1 cellular context compared by ENCODE assay signal in the genomic region with DNA sequence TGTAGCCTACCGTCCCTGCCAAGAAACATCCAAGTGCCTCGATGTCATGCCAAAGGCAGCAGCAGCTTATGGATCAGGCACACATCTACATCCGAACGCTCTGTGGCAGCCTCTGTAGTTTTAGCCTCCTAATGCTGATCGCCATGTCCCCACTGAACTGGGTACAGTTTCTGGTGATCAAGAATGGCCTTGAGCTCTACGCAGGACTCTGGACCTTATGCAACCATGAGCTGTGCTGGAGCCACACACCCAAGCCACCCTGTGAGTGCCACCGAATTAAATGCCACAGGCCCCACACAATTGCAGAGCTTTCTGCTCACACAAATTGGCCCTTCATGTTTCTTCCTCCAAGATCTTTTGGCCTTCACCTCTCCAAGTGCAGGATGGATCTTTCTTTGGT.
A peak's percentile ranks its signal among the peaks of the same experiment; 100 is the strongest.
TF ChIP-seq lines count a peak whose summit lies in the region.

No MANE protein-coding gene starts in this region.

TF ChIP-seq in HepG2, 621 proteins besides CTCF, POLR2A, EP300 and RAD21 (continued from another document and continues in another):
- TF ChIP-seq, protein P1, sequence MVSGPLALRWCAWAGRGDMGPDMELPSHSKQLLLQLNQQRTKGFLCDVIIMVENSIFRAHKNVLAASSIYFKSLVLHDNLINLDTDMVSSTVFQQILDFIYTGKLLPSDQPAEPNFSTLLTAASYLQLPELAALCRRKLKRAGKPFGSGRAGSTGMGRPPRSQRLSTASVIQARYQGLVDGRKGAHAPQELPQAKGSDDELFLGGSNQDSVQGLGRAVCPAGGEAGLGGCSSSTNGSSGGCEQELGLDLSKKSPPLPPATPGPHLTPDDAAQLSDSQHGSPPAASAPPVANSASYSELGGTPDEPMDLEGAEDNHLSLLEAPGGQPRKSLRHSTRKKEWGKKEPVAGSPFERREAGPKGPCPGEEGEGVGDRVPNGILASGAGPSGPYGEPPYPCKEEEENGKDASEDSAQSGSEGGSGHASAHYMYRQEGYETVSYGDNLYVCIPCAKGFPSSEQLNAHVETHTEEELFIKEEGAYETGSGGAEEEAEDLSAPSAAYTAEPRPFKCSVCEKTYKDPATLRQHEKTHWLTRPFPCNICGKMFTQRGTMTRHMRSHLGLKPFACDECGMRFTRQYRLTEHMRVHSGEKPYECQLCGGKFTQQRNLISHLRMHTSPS (CRISPR knock-in tag; IDR thresholded peaks at IDR 0.05; ENCODE audit: low read depth): peak; percentile 26; the same call in 1 of the 2 replicates
- TF ChIP-seq, protein P2, sequence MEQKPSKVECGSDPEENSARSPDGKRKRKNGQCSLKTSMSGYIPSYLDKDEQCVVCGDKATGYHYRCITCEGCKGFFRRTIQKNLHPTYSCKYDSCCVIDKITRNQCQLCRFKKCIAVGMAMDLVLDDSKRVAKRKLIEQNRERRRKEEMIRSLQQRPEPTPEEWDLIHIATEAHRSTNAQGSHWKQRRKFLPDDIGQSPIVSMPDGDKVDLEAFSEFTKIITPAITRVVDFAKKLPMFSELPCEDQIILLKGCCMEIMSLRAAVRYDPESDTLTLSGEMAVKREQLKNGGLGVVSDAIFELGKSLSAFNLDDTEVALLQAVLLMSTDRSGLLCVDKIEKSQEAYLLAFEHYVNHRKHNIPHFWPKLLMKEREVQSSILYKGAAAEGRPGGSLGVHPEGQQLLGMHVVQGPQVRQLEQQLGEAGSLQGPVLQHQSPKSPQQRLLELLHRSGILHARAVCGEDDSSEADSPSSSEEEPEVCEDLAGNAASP (CRISPR knock-in tag; IDR thresholded peaks at IDR 0.05; ENCODE audit: borderline replicate concordance): no peak
- TF ChIP-seq KMT2A (CRISPR knock-in tag; IDR thresholded peaks at IDR 0.05): no peak
- TF ChIP-seq RCOR2 (CRISPR knock-in tag; IDR thresholded peaks at IDR 0.05): no peak
- TF ChIP-seq HOXA3 (CRISPR knock-in tag; IDR thresholded peaks at IDR 0.05): peak; percentile 55; the same call in 1 of the 2 replicates
- no peak for TF ChIP-seq ZNF251 (CRISPR knock-in tag; IDR thresholded peaks at IDR 0.05)
- TF ChIP-seq RBAK (CRISPR knock-in tag; IDR thresholded peaks at IDR 0.05): no peak
- no peak for TF ChIP-seq KLF12 (CRISPR knock-in tag; IDR thresholded peaks at IDR 0.05; ENCODE audit: borderline replicate concordance)
- TF ChIP-seq FOXK1 (CRISPR knock-in tag; IDR thresholded peaks at IDR 0.05; ENCODE audit: borderline replicate concordance, low read depth): no peak
- TF ChIP-seq ZKSCAN8 (CRISPR knock-in tag; IDR thresholded peaks at IDR 0.05; ENCODE audit: borderline replicate concordance): no peak
- TF ChIP-seq SOX13 (IDR thresholded peaks at IDR 0.05): no peak
- 0 out of 4 replicates have a peak, but pooled peaks of 1 of the 2 experiments have one; percentile 30 for TF ChIP-seq SOX13 (CRISPR knock-in tag; conservative IDR thresholded peaks at IDR 0.05 in 1 of 2, IDR thresholded peaks at IDR 0.05 in 1 of 2)
- no peak for TF ChIP-seq ZNF441 (CRISPR knock-in tag; IDR thresholded peaks at IDR 0.05; ENCODE audit: borderline replicate concordance)
- peak; percentile 39; the same call in 1 of the 2 replicates for TF ChIP-seq HMG20A (CRISPR knock-in tag; IDR thresholded peaks at IDR 0.05; ENCODE audit: borderline replicate concordance)
- TF ChIP-seq, protein P3, sequence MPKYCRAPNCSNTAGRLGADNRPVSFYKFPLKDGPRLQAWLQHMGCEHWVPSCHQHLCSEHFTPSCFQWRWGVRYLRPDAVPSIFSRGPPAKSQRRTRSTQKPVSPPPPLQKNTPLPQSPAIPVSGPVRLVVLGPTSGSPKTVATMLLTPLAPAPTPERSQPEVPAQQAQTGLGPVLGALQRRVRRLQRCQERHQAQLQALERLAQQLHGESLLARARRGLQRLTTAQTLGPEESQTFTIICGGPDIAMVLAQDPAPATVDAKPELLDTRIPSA (CRISPR knock-in tag; IDR thresholded peaks at IDR 0.05; ENCODE audit: borderline replicate concordance): no peak
- no peak for TF ChIP-seq CBFB (CRISPR knock-in tag; IDR thresholded peaks at IDR 0.05)
- TF ChIP-seq TARDBP (CRISPR knock-in tag; IDR thresholded peaks at IDR 0.05): no peak
- TF ChIP-seq PRMT3 (CRISPR knock-in tag; IDR thresholded peaks at IDR 0.05; ENCODE audit: borderline replicate concordance, low read depth): no peak
- TF ChIP-seq, protein P4, sequence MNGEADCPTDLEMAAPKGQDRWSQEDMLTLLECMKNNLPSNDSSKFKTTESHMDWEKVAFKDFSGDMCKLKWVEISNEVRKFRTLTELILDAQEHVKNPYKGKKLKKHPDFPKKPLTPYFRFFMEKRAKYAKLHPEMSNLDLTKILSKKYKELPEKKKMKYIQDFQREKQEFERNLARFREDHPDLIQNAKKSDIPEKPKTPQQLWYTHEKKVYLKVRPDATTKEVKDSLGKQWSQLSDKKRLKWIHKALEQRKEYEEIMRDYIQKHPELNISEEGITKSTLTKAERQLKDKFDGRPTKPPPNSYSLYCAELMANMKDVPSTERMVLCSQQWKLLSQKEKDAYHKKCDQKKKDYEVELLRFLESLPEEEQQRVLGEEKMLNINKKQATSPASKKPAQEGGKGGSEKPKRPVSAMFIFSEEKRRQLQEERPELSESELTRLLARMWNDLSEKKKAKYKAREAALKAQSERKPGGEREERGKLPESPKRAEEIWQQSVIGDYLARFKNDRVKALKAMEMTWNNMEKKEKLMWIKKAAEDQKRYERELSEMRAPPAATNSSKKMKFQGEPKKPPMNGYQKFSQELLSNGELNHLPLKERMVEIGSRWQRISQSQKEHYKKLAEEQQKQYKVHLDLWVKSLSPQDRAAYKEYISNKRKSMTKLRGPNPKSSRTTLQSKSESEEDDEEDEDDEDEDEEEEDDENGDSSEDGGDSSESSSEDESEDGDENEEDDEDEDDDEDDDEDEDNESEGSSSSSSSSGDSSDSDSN (CRISPR knock-in tag; IDR thresholded peaks at IDR 0.05): no peak
- TF ChIP-seq ERF (CRISPR knock-in tag; IDR thresholded peaks at IDR 0.05): 0 out of 2 replicates have a peak, but pooled peaks have one; percentile 20
- TF ChIP-seq TMF1 (CRISPR knock-in tag; IDR thresholded peaks at IDR 0.05; ENCODE audit: low read depth): no peak
- TF ChIP-seq DMAP1 (CRISPR knock-in tag; IDR thresholded peaks at IDR 0.05): no peak
- TF ChIP-seq FOSL1 (CRISPR knock-in tag; IDR thresholded peaks at IDR 0.05; ENCODE audit: borderline replicate concordance): no peak
- TF ChIP-seq RXRB (CRISPR knock-in tag; IDR thresholded peaks at IDR 0.05; ENCODE audit: borderline replicate concordance): peak; percentile 60
- TF ChIP-seq, protein P5, sequence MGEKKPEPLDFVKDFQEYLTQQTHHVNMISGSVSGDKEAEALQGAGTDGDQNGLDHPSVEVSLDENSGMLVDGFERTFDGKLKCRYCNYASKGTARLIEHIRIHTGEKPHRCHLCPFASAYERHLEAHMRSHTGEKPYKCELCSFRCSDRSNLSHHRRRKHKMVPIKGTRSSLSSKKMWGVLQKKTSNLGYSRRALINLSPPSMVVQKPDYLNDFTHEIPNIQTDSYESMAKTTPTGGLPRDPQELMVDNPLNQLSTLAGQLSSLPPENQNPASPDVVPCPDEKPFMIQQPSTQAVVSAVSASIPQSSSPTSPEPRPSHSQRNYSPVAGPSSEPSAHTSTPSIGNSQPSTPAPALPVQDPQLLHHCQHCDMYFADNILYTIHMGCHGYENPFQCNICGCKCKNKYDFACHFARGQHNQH (CRISPR knock-in tag; IDR thresholded peaks at IDR 0.05): 0 out of 2 replicates have a peak, but pooled peaks have one; percentile 24
- TF ChIP-seq, protein P6, sequence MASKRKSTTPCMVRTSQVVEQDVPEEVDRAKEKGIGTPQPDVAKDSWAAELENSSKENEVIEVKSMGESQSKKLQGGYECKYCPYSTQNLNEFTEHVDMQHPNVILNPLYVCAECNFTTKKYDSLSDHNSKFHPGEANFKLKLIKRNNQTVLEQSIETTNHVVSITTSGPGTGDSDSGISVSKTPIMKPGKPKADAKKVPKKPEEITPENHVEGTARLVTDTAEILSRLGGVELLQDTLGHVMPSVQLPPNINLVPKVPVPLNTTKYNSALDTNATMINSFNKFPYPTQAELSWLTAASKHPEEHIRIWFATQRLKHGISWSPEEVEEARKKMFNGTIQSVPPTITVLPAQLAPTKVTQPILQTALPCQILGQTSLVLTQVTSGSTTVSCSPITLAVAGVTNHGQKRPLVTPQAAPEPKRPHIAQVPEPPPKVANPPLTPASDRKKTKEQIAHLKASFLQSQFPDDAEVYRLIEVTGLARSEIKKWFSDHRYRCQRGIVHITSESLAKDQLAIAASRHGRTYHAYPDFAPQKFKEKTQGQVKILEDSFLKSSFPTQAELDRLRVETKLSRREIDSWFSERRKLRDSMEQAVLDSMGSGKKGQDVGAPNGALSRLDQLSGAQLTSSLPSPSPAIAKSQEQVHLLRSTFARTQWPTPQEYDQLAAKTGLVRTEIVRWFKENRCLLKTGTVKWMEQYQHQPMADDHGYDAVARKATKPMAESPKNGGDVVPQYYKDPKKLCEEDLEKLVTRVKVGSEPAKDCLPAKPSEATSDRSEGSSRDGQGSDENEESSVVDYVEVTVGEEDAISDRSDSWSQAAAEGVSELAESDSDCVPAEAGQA (IDR thresholded peaks at IDR 0.05; ENCODE audit: low read depth): no peak
- TF ChIP-seq, protein P6 (CRISPR knock-in tag; IDR thresholded peaks at IDR 0.05; ENCODE audit: borderline replicate concordance): no peak
- TF ChIP-seq MBNL3 (CRISPR knock-in tag; conservative IDR thresholded peaks at IDR 0.05): no peak
- TF ChIP-seq GPN1 (CRISPR knock-in tag; IDR thresholded peaks at IDR 0.05; ENCODE audit: borderline replicate concordance): no peak
- no peak for TF ChIP-seq DNMT1 (CRISPR knock-in tag; IDR thresholded peaks at IDR 0.05)
- no peak for TF ChIP-seq RBM22 (optimal IDR thresholded peaks at IDR 0.05; ENCODE audit: low read length)
- 0 out of 2 replicates have a peak, but pooled peaks have one; percentile 36 for TF ChIP-seq RXRA (CRISPR knock-in tag; IDR thresholded peaks at IDR 0.05)
- no peak for TF ChIP-seq ZNF776 (CRISPR knock-in tag; IDR thresholded peaks at IDR 0.05)
- TF ChIP-seq, protein P7, sequence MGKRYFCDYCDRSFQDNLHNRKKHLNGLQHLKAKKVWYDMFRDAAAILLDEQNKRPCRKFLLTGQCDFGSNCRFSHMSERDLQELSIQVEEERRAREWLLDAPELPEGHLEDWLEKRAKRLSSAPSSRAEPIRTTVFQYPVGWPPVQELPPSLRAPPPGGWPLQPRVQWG (CRISPR knock-in tag; IDR thresholded peaks at IDR 0.05; ENCODE audit: borderline replicate concordance, low read depth): no peak
- no peak for TF ChIP-seq NFRKB (IDR thresholded peaks at IDR 0.05)
- TF ChIP-seq, protein P8, sequence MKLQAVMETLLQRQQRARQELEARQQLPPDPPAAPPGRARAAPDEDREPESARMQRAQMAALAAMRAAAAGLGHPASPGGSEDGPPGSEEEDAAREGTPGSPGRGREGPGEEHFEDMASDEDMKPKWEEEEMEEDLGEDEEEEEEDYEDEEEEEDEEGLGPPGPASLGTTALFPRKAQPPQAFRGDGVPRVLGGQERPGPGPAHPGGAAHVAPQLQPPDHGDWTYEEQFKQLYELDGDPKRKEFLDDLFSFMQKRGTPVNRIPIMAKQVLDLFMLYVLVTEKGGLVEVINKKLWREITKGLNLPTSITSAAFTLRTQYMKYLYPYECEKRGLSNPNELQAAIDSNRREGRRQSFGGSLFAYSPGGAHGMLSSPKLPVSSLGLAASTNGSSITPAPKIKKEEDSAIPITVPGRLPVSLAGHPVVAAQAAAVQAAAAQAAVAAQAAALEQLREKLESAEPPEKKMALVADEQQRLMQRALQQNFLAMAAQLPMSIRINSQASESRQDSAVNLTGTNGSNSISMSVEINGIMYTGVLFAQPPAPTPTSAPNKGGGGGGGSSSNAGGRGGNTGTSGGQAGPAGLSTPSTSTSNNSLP (IDR thresholded peaks at IDR 0.05; ENCODE audit: low read depth, low read length): 0 out of 2 replicates have a peak, but pooled peaks have one; percentile 13
- TF ChIP-seq, protein P9, sequence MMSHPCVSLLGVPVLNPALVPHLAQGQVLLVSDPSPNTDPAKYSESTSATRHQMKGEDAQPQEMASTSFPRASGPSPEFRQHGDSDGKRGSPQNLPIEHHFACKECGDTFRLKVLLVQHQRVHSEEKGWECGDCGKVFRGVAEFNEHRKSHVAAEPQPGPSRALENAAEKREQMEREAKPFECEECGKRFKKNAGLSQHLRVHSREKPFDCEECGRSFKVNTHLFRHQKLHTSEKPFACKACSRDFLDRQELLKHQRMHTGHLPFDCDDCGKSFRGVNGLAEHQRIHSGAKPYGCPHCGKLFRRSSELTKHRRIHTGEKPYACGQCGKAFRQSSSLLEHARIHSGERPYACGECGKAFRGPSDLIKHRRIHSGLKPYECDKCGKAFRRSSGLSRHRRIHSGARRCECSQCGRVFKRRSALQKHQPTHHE (CRISPR knock-in tag; IDR thresholded peaks at IDR 0.05; ENCODE audit: borderline replicate concordance): no peak
- no peak for TF ChIP-seq PCBP1 (IDR thresholded peaks at IDR 0.05; ENCODE audit: borderline replicate concordance, low read depth, low read length)
- TF ChIP-seq TCF12 (IDR thresholded peaks at IDR 0.05): no peak
- no peak for TF ChIP-seq TCF12 (CRISPR knock-in tag; IDR thresholded peaks at IDR 0.05)
- TF ChIP-seq YY1 (IDR thresholded peaks at IDR 0.05; ENCODE audit: insufficient read depth, insufficient replicate concordance, low read depth, low read length): no peak
- TF ChIP-seq SOX6 (IDR thresholded peaks at IDR 0.05): no peak
- peak; percentile 36; the same call in 1 of the 2 replicates for TF ChIP-seq SOX6 (CRISPR knock-in tag; IDR thresholded peaks at IDR 0.05)
- no peak for TF ChIP-seq RAD51 (IDR thresholded peaks at IDR 0.05; ENCODE audit: borderline replicate concordance)
